ENCODE assay signal across 19 cellular contexts in the genomic region with DNA sequence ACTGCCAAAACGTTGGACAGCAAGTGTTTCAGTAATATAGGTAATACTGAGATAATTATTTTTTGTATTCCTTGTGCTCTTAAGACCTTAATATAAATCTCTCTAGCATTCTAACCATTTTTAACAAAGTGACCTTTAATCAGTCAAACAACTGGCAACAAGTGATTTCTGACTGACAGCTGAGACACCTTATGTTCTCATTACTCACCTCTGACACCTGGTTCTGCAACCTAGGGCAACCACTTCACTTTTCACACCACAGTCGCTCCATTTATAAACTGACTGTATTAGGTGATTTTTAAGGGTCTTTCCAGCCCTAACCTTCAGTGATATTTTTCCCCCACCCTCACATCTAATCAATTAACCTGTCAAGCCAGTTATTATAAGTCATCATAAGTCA.
DNase-seq lines count a peak whose midpoint lies in the region; ATAC-seq, FAIRE-seq and TF ChIP-seq lines count a peak whose summit lies in the region.
"Had no signal": no experiment of that assay in that cellular context is flagged by ENCODE, and none has a peak within 500 bp of the region (broad histone marks: within the 10 kb centered on the region; RNA-seq: fewer than 3 reads in every experiment).

No MANE protein-coding gene starts in this region.

- 19% methylated on average over 2 of the region's 2 CpGs for WGBS in GM12878 (ENCODE audit: insufficient coverage, insufficient replicate concordance, low lambda C conversion rate, missing lambda C conversion rate)

- intact Hi-C loops in GM12878 (cut with micrococcal nuclease; ENCODE audit: unreplicated experiment), result no loop called here

- POLR2A ChIA-PET in GM12878 (lab: Charles Lee), result no interaction called here

- no peak overlapping the region for H3K27ac ChIP-seq in GM12878 (ENCODE audit: control insufficient read depth, insufficient read depth)
- H3K27ac ChIP-seq: 22Rv1; A549; BLaER1 treated with 17β-estradiol and CSF1 and Interleukin-3, amounts not matched to agents 10 nM and 100 nM; C4-2B had no signal

- RAD21 ChIA-PET in GM12878 (lab: Charles Lee; ENCODE audit: unreplicated experiment), result interaction anchor here (2.5 kb wide), 1 partner anchor 374 kb away, joined by 5 read pairs; no protein-coding TSS in a partner anchor

- TF ChIP-seq CTCF in GM12878 (IDR thresholded peaks at IDR 0.05 in 2 of 3, conservative IDR thresholded peaks at IDR 0.05 in 1 of 3; ENCODE audit: control insufficient read depth in 2 of 3, extremely low read depth in 1 of 3, insufficient read depth in 1 of 3, low read depth in 3 of 3, low read length in 3 of 3), result no peak

- no peak overlapping the region for H3K4me2 ChIP-seq in GM12878 (ENCODE audit: control insufficient read depth, insufficient read depth)
- H3K4me2 ChIP-seq: A549; BLaER1 treated with 17β-estradiol and CSF1 and Interleukin-3, amounts not matched to agents 10 nM and 100 nM had no signal

- no peaks in the 10 kb centered on the region for H3K27me3 ChIP-seq in GM12878 (replicated peaks in 1 of 2; ENCODE audit: control insufficient read depth in 2 of 2, insufficient read depth in 2 of 2, low read length in 1 of 2)
- H3K27me3 ChIP-seq: BLaER1 treated with 17β-estradiol and CSF1 and Interleukin-3, amounts not matched to agents 10 nM and 100 nM had no signal

- no peaks in the 10 kb centered on the region for H3K36me3 ChIP-seq in GM12878 (ENCODE audit: control insufficient read depth in 2 of 2, insufficient read depth in 2 of 2, low read length in 1 of 2)
- H3K36me3 ChIP-seq: BLaER1 treated with 17β-estradiol and CSF1 and Interleukin-3, amounts not matched to agents 10 nM and 100 nM had no signal

- in situ Hi-C loops in GM12878 (cut with MboI), result no loop called here

- BruUV-seq in GM12878 (replicated peaks; lab: Mats Ljungman, UMichigan), result no TSS peak

- no peaks in the 10 kb centered on the region for H3K79me2 ChIP-seq in GM12878 (ENCODE audit: control insufficient read depth, insufficient read depth, low read length)

- H3K9ac ChIP-seq in GM12878 (ENCODE audit: control insufficient read depth, insufficient read depth, low read length), result no peak overlapping the region
- H3K9ac ChIP-seq: BLaER1 treated with 17β-estradiol and CSF1 and Interleukin-3, amounts not matched to agents 10 nM and 100 nM had no signal

- FAIRE-seq in GM12878 (lab: Jason Lieb, UNC) (no peak), H54 (lab: Jason Lieb, UNC) (no peak)
- FAIRE-seq: A549, D721Med, G401.6, GM12892 had no signal

- CTCF ChIA-PET in GM12878 (lab: Yijun Ruan, JAX), result interaction anchor here (1.5 to 5.9 kb wide), 3 partner anchors 13 to 376 kb away, joined by 3 to 111 read pairs (median 4); no protein-coding TSS in a partner anchor

- H3K9me3 ChIP-seq in GM12878 (replicated peaks; ENCODE audit: control insufficient read depth, insufficient read depth, low read length), result no peaks in the 10 kb centered on the region
- H3K9me3 ChIP-seq: A549; BLaER1 treated with 17β-estradiol and CSF1 and Interleukin-3, amounts not matched to agents 10 nM and 100 nM; Caco-2 had no signal

- peak; percentile 40; the same call in 2 of the 3 replicates for ATAC-seq in GM12878
- ATAC-seq in GM18873 (IDR thresholded peaks at IDR 0.05; ENCODE audit: low FRiP score, unreplicated experiment), result no peak
- ATAC-seq: A549; CD8-positive, alpha-beta T cell had no signal

- peak in 1 of 2 experiments; percentile 25; a peak in 1 of 4 replicates for TF ChIP-seq EP300 in GM12878 (IDR thresholded peaks at IDR 0.05; ENCODE audit: borderline replicate concordance in 1 of 2, control insufficient read depth in 1 of 2, low read depth in 2 of 2, low read length in 2 of 2)

- H3K4me3 ChIP-seq in GM12878, result no peak overlapping the region
- H3K4me3 ChIP-seq: A549; BLaER1 treated with 17β-estradiol and CSF1 and Interleukin-3, amounts not matched to agents 10 nM and 100 nM had no signal

- no peaks in the 10 kb centered on the region for H3K4me1 ChIP-seq in GM12878 (ENCODE audit: control insufficient read depth, insufficient read depth, low read length)
- H3K4me1 ChIP-seq: A549; BLaER1 treated with 17β-estradiol and CSF1 and Interleukin-3, amounts not matched to agents 10 nM and 100 nM; Caco-2 had no signal

- TF ChIP-seq POLR2A in GM12878 (IDR thresholded peaks at IDR 0.05; ENCODE audit: low read depth, low read length), result no peak
- no peak for TF ChIP-seq POLR2A in H54 (IDR thresholded peaks at IDR 0.05; ENCODE audit: low read depth, low read length)

- SMC1A ChIA-PET in GM12878 (lab: Charles Lee; ENCODE audit: uncharacterized antibody, unreplicated experiment), result interaction anchor here (1.0 to 6.4 kb wide), 3 partner anchors 104 to 376 kb away, joined by 3 to 51 read pairs (median 7); no protein-coding TSS in a partner anchor

- DNase-seq in NCI-H2171 treated with DMSO at 0.1 percent for 48 hours (lab: John Stamatoyannopoulos, UW) (peak; percentile 53), NCI-H2171 (lab: John Stamatoyannopoulos, UW) (no peak), GM12878 (ENCODE audit: low read depth, low spot score) (no peak), H54 (ENCODE audit: insufficient read length, low spot score) (no peak)
- DNase-seq: AML-193; Caco-2; Calu3; CD4-positive, alpha-beta T cell; CD8-positive, alpha-beta T cell; DMS79 treated with DMSO at 0.1 percent for 48 hours; GF-D8 had no signal

- H4K20me1 ChIP-seq in GM12878 (ENCODE audit: control insufficient read depth, insufficient read depth), result no peaks in the 10 kb centered on the region
- H4K20me1 ChIP-seq: BLaER1 treated with 17β-estradiol and CSF1 and Interleukin-3, amounts not matched to agents 10 nM and 100 nM had no signal

- no peak overlapping the region for H2AFZ ChIP-seq in GM12878 (ENCODE audit: control insufficient read depth, low read depth, low read length)

- TF ChIP-seq RAD21 in GM12878 (IDR thresholded peaks at IDR 0.05; ENCODE audit: insufficient read depth, low read depth, low read length), result no peak

TF ChIP-seq in GM12878, 131 proteins besides CTCF, POLR2A, EP300 and RAD21 (continues in another document):
- TF ChIP-seq RUNX3 (IDR thresholded peaks at IDR 0.05; ENCODE audit: low read length) (peak; percentile 13; the same call in 1 of the 2 replicates), SUPT20H (IDR thresholded peaks at IDR 0.05; ENCODE audit: borderline replicate concordance, control insufficient read depth, low read depth, low read length) (no peak), GABPA (IDR thresholded peaks at IDR 0.05; ENCODE audit: low read depth) (no peak), PBX3 (IDR thresholded peaks at IDR 0.05; ENCODE audit: insufficient replicate concordance, low read depth, low read length) (peak; percentile 78), NR2C1 (IDR thresholded peaks at IDR 0.05) (0 out of 2 replicates have a peak, but pooled peaks have one; percentile 4), FOXK2 (IDR thresholded peaks at IDR 0.05) (no peak), NBN (IDR thresholded peaks at IDR 0.05) (no peak), SMARCA5 (IDR thresholded peaks at IDR 0.05) (no peak), BMI1 (IDR thresholded peaks at IDR 0.05; ENCODE audit: borderline replicate concordance) (no peak), BCL11A (IDR thresholded peaks at IDR 0.05; ENCODE audit: low read depth, low read length) (no peak)
- TF ChIP-seq, protein P1, sequence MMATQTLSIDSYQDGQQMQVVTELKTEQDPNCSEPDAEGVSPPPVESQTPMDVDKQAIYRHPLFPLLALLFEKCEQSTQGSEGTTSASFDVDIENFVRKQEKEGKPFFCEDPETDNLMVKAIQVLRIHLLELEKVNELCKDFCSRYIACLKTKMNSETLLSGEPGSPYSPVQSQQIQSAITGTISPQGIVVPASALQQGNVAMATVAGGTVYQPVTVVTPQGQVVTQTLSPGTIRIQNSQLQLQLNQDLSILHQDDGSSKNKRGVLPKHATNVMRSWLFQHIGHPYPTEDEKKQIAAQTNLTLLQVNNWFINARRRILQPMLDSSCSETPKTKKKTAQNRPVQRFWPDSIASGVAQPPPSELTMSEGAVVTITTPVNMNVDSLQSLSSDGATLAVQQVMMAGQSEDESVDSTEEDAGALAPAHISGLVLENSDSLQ (IDR thresholded peaks at IDR 0.05), result peak; percentile 94
- TF ChIP-seq, protein P2, sequence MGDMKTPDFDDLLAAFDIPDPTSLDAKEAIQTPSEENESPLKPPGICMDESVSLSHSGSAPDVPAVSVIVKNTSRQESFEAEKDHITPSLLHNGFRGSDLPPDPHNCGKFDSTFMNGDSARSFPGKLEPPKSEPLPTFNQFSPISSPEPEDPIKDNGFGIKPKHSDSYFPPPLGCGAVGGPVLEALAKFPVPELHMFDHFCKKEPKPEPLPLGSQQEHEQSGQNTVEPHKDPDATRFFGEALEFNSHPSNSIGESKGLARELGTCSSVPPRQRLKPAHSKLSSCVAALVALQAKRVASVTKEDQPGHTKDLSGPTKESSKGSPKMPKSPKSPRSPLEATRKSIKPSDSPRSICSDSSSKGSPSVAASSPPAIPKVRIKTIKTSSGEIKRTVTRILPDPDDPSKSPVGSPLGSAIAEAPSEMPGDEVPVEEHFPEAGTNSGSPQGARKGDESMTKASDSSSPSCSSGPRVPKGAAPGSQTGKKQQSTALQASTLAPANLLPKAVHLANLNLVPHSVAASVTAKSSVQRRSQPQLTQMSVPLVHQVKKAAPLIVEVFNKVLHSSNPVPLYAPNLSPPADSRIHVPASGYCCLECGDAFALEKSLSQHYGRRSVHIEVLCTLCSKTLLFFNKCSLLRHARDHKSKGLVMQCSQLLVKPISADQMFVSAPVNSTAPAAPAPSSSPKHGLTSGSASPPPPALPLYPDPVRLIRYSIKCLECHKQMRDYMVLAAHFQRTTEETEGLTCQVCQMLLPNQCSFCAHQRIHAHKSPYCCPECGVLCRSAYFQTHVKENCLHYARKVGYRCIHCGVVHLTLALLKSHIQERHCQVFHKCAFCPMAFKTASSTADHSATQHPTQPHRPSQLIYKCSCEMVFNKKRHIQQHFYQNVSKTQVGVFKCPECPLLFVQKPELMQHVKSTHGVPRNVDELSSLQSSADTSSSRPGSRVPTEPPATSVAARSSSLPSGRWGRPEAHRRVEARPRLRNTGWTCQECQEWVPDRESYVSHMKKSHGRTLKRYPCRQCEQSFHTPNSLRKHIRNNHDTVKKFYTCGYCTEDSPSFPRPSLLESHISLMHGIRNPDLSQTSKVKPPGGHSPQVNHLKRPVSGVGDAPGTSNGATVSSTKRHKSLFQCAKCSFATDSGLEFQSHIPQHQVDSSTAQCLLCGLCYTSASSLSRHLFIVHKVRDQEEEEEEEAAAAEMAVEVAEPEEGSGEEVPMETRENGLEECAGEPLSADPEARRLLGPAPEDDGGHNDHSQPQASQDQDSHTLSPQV (IDR thresholded peaks at IDR 0.05), result no peak
